ENCODE assay signal across 9 cellular contexts in the genomic region with DNA sequence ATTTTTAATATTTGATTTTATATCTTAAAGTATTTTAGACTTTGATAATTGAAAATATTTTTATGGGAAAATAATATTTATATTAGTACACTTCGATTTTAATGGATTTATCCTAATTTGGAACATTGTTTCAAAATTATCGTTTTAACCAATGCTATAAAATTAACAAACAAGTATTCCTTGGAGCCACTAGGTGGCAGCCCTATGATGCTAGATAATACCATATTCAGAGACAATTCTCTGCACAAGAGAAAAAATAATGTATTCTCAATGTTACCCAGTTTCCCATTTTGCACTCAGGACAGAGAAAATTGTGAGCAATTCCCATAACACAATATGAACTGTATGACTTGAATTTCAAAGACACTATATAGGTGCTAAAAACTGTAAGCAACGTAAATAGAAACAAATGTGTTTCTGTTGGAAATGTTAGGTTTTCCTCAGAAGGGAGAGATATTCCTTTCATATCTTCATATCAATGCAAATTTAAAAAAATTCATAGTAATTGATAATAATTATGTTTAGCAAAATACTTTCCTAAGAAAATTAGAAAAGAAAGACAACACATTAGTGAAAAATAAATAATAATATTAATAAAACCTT.
DNase-seq lines count a peak whose midpoint lies in the region; ATAC-seq, FAIRE-seq and TF ChIP-seq lines count a peak whose summit lies in the region.
"Had no signal": no experiment of that assay in that cellular context is flagged by ENCODE, and none has a peak within 500 bp of the region (broad histone marks: within the 10 kb centered on the region; RNA-seq: fewer than 3 reads in every experiment).

No MANE protein-coding gene starts in this region.

- H4K20me1 ChIP-seq in astrocyte (ENCODE audit: insufficient read depth, low read length): no peaks in the 10 kb centered on the region

- no peak overlapping the region for H3K4me2 ChIP-seq in astrocyte (ENCODE audit: low read length)

- no peaks in the 10 kb centered on the region for H3K79me2 ChIP-seq in astrocyte (ENCODE audit: insufficient read depth, low read length)

- H3K27me3 Mint-ChIP-seq in astrocyte (ENCODE audit: low read depth, unreplicated experiment): no peaks in the 10 kb centered on the region
- H3K27me3 Mint-ChIP-seq: naive B cell had no signal

- ATAC-seq in GM21717 (IDR thresholded peaks at IDR 0.05; ENCODE audit: unreplicated experiment) (peak; percentile 59), HG02588 (IDR thresholded peaks at IDR 0.05; ENCODE audit: unreplicated experiment) (no peak), GM19463 (IDR thresholded peaks at IDR 0.05; ENCODE audit: unreplicated experiment) (no peak)

- no peak overlapping the region for H3K27ac ChIP-seq in astrocyte (ENCODE audit: low read depth, low read length)

- H3K9me3 ChIP-seq in astrocyte (ENCODE audit: insufficient read depth, low read depth, low read length): no peaks in the 10 kb centered on the region

- peak; percentile 54 for TF ChIP-seq CTCF in astrocyte (IDR thresholded peaks at IDR 0.05; ENCODE audit: insufficient read depth, low read depth, low read length)

- H3K4me3 Mint-ChIP-seq in astrocyte (ENCODE audit: unreplicated experiment): no peak overlapping the region
- H3K4me3 Mint-ChIP-seq: naive B cell had no signal

- H3K4me1 ChIP-seq in astrocyte (ENCODE audit: insufficient read depth, low read length): no peaks in the 10 kb centered on the region

- no peak overlapping the region for H3K4me3 ChIP-seq in astrocyte (ENCODE audit: insufficient read depth, low read depth, low read length)

- peak; percentile 5 for FAIRE-seq in astrocyte (lab: Jason Lieb, UNC)

- DNase-seq in DMS153 (lab: John Stamatoyannopoulos, UW) (peak; percentile 13), NCI-H2107 treated with DMSO at 0.1 percent for 48 hours (lab: John Stamatoyannopoulos, UW; ENCODE audit: unreplicated experiment) (peak; percentile 58), astrocyte (ENCODE audit: low read depth) (peak; percentile 36), kidney tubule cell (ENCODE audit: low spot score) (peak; percentile 58), T-helper 9 cell (no peak)
- DNase-seq: naive B cell had no signal

- no peaks in the 10 kb centered on the region for H3K9me3 Mint-ChIP-seq in astrocyte (ENCODE audit: unreplicated experiment)
- H3K9me3 Mint-ChIP-seq: naive B cell had no signal

- no peak overlapping the region for H3K27ac Mint-ChIP-seq in astrocyte (ENCODE audit: unreplicated experiment)
- H3K27ac Mint-ChIP-seq: naive B cell had no signal

- no peaks in the 10 kb centered on the region for H3K27me3 ChIP-seq in astrocyte (ENCODE audit: insufficient read depth, low read length)

- no peak overlapping the region for H2AFZ ChIP-seq in astrocyte (ENCODE audit: low read depth, low read length)

- no peaks in the 10 kb centered on the region for H3K36me3 Mint-ChIP-seq in astrocyte (ENCODE audit: low read depth, unreplicated experiment)
- H3K36me3 Mint-ChIP-seq: naive B cell had no signal

- no peaks in the 10 kb centered on the region for H3K36me3 ChIP-seq in astrocyte (ENCODE audit: insufficient read depth, low read length)

- H3K9ac ChIP-seq in astrocyte (ENCODE audit: low read length): no peak overlapping the region

- H3K4me1 Mint-ChIP-seq in astrocyte (ENCODE audit: low read depth, unreplicated experiment): peaks cover 5% of the 10 kb centered on the region
- H3K4me1 Mint-ChIP-seq: naive B cell had no signal
